In genomic region chr12:9149372-9149771, GRCh38 we compare ENCODE assay signal across 3 cellular contexts.
TF ChIP-seq lines count a peak whose summit lies in the region.

No MANE protein-coding gene starts in this region.

TF ChIP-seq in Ishikawa, 13 proteins besides CTCF, POLR2A, EP300 and RAD21 (continued from another document):
- TF ChIP-seq REST (IDR thresholded peaks at IDR 0.05; ENCODE audit: low read depth) (no peak), TCF12 (IDR thresholded peaks at IDR 0.05; ENCODE audit: low read depth) (no peak), CEBPB (IDR thresholded peaks at IDR 0.05) (no peak), USF1 (IDR thresholded peaks at IDR 0.05) (no peak), NFIC (IDR thresholded peaks at IDR 0.05) (no peak), MAX (IDR thresholded peaks at IDR 0.05) (no peak)

TF ChIP-seq in WTC11, 78 proteins besides CTCF, POLR2A, EP300 and RAD21 (continued from another document):
- TF ChIP-seq E2F1 (CRISPR knock-in tag; IDR thresholded peaks at IDR 0.05) (no peak), KAT7 (CRISPR knock-in tag; IDR thresholded peaks at IDR 0.05; ENCODE audit: borderline replicate concordance) (no peak), NFATC4 (CRISPR knock-in tag; IDR thresholded peaks at IDR 0.05) (no peak), AR (CRISPR knock-in tag; IDR thresholded peaks at IDR 0.05) (no peak)

TF ChIP-seq in SK-N-SH treated with all-trans-retinoic acid at 6 μM for 48 hours, 23 proteins besides CTCF, POLR2A, EP300 and RAD21 (continued from another document):
- TF ChIP-seq CSDC2 (CRISPR knock-in tag; IDR thresholded peaks at IDR 0.05) (no peak), GLIS3 (CRISPR knock-in tag; IDR thresholded peaks at IDR 0.05) (no peak), CSRNP3 (CRISPR knock-in tag; IDR thresholded peaks at IDR 0.05) (no peak), ISL1 (CRISPR knock-in tag; IDR thresholded peaks at IDR 0.05) (no peak), ZNF565 (CRISPR knock-in tag; conservative IDR thresholded peaks at IDR 0.05; ENCODE audit: low read depth) (no peak)
